In the genomic region with DNA sequence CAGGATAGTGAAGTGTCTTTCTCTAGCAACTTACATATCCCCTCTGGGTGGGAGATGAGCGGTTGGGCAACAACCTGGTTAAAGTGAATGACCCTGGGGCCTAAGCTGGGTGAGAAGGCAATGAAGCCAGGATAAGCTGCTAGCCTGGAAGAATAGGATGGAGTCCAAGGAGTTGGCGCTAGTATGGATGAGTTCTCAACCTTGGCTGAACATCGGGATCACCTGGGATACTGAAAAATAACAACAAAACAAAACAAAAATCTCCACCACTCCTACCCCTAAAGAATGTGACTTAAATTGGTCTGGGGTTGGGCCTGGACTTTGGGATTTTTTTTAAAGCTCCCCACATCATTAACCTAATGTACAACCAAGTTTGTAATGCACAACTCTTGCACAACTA, we compare ENCODE assay signal across 19 cellular contexts. TPM values are rescaled to one million over a fixed set of nuclear protein-coding genes. Genes with fewer than 3 reads are reported as not detected.
A peak's percentile ranks its signal among the peaks of the same experiment; 100 is the strongest.
DNase-seq lines count a peak whose midpoint lies in the region; ATAC-seq lines count a peak whose summit lies in the region.
"Had no signal": no experiment of that assay in that cellular context is flagged by ENCODE, and none has a peak within 500 bp of the region (broad histone marks: within the 10 kb centered on the region; RNA-seq: fewer than 3 reads in every experiment).

No MANE protein-coding gene starts in this region.

- no peaks in the 10 kb centered on the region for H3K27me3 Mint-ChIP-seq in activated CD4-positive, alpha-beta T cell treated with anti-CD3 and anti-CD28 coated beads, Interleukin-2, amount 10 ng/mL, durations not matched to agents 24 days and 14 days
- no peaks in the 10 kb centered on the region for H3K27me3 Mint-ChIP-seq in activated naive CD8-positive, alpha-beta T cell treated with anti-CD3 and anti-CD28 coated beads, Interleukin-2, amount 10 ng/mL, durations not matched to agents 7 days and 5 days
- H3K27me3 Mint-ChIP-seq in natural killer cell treated with Interleukin-12 subunit alpha and Interleukin-12 subunit beta and Interleukin-15 and Interleukin-18, amount 100 ng/mL, for 72 hours, result no peaks in the 10 kb centered on the region
- H3K27me3 Mint-ChIP-seq: B cell had no signal

- H3K27ac Mint-ChIP-seq in activated CD4-positive, alpha-beta T cell treated with anti-CD3 and anti-CD28 coated beads, Interleukin-2, amount 10 ng/mL, durations not matched to agents 24 days and 14 days, result peak overlapping the region; percentile 21
- peak overlapping the region; percentile 76 for H3K27ac Mint-ChIP-seq in activated naive CD8-positive, alpha-beta T cell treated with anti-CD3 and anti-CD28 coated beads, Interleukin-2, amount 10 ng/mL, durations not matched to agents 7 days and 5 days
- peak overlapping the region; percentile 98 to 99 for H3K27ac Mint-ChIP-seq in natural killer cell treated with Interleukin-12 subunit alpha and Interleukin-12 subunit beta and Interleukin-15 and Interleukin-18, amount 100 ng/mL, for 72 hours
- H3K27ac Mint-ChIP-seq: B cell had no signal

- no peak for DNase-seq in activated CD4-positive, alpha-beta T cell treated with anti-CD3 and anti-CD28 coated beads, Interleukin-2, amount 10 ng/mL, durations not matched to agents 24 days and 14 days
- DNase-seq in activated CD4-positive, alpha-beta T cell treated with anti-CD3 and anti-CD28 coated beads, Interleukin-2, amount 50 U/mL, for 1 hour, result no peak
- DNase-seq in ELF-1 (ENCODE audit: low read depth, low spot score), result peak; percentile 10
- no peak for DNase-seq in activated naive CD8-positive, alpha-beta T cell treated with anti-CD3 and anti-CD28 coated beads, Interleukin-2, amount 10 ng/mL, durations not matched to agents 7 days and 5 days
- no peak for DNase-seq in natural killer cell treated with Interleukin-12 subunit alpha and Interleukin-12 subunit beta and Interleukin-15 and Interleukin-18, amount 100 ng/mL, for 72 hours (ENCODE audit: low spot score)
- DNase-seq in cerebellar cortex (ENCODE audit: low spot score), result no peak
- no peak for DNase-seq in stimulated activated naive CD4-positive, alpha-beta T cell (lab: John Stamatoyannopoulos, UW)
- no peak for DNase-seq in posterior vena cava (ENCODE audit: low spot score)
- DNase-seq: activated CD8-positive, alpha-beta memory T cell treated with anti-CD3 and anti-CD28 coated beads, Interleukin-2, amount 50 U/mL, for 48 hours; activated naive CD4-positive, alpha-beta T cell; effector memory CD4-positive, alpha-beta T cell; kidney; NCI-H1694; nucleus accumbens; RPMI8226; spleen; stimulated activated CD4-positive, alpha-beta T cell treated with anti-CD3 and anti-CD28 coated beads, Interleukin-4, amount 100 ng/mL, for 24 hours had no signal

- no peak for ATAC-seq in activated naive CD8-positive, alpha-beta T cell treated with anti-CD3 and anti-CD28 coated beads, Interleukin-2, amount 10 ng/mL, durations not matched to agents 7 days and 5 days (ENCODE audit: low read depth)
- no peak for ATAC-seq in natural killer cell treated with Interleukin-12 subunit alpha and Interleukin-12 subunit beta and Interleukin-15 and Interleukin-18, amount 100 ng/mL, for 72 hours
- ATAC-seq: activated CD4-positive, CD25-positive, alpha-beta regulatory T cell treated with anti-CD3 and anti-CD28 coated beads, Interleukin-2, amount 50 U/mL, for 24 hours had no signal

- H3K36me3 Mint-ChIP-seq in activated CD4-positive, alpha-beta T cell treated with anti-CD3 and anti-CD28 coated beads, Interleukin-2, amount 10 ng/mL, durations not matched to agents 24 days and 14 days (ENCODE audit: low read depth), result peaks cover 16% of the 10 kb centered on the region
- peaks cover 27% of the 10 kb centered on the region for H3K36me3 Mint-ChIP-seq in activated naive CD8-positive, alpha-beta T cell treated with anti-CD3 and anti-CD28 coated beads, Interleukin-2, amount 10 ng/mL, durations not matched to agents 7 days and 5 days
- H3K36me3 Mint-ChIP-seq in natural killer cell treated with Interleukin-12 subunit alpha and Interleukin-12 subunit beta and Interleukin-15 and Interleukin-18, amount 100 ng/mL, for 72 hours, result peaks cover 13% of the 10 kb centered on the region

- peaks cover 11% of the 10 kb centered on the region for H3K9me3 Mint-ChIP-seq in activated CD4-positive, alpha-beta T cell treated with anti-CD3 and anti-CD28 coated beads, Interleukin-2, amount 10 ng/mL, durations not matched to agents 24 days and 14 days
- H3K9me3 Mint-ChIP-seq in activated naive CD8-positive, alpha-beta T cell treated with anti-CD3 and anti-CD28 coated beads, Interleukin-2, amount 10 ng/mL, durations not matched to agents 7 days and 5 days, result no peaks in the 10 kb centered on the region
- H3K9me3 Mint-ChIP-seq in natural killer cell treated with Interleukin-12 subunit alpha and Interleukin-12 subunit beta and Interleukin-15 and Interleukin-18, amount 100 ng/mL, for 72 hours, result peaks cover 16% of the 10 kb centered on the region

- intact Hi-C loops in activated CD4-positive, alpha-beta T cell treated with anti-CD3 and anti-CD28 coated beads, Interleukin-2, amount 10 ng/mL, durations not matched to agents 24 days and 14 days (cut with micrococcal nuclease), result loop anchor here (10.0 kb wide), 1 partner anchor 450 kb away; a partner anchor contains a TSS
- intact Hi-C loops in posterior vena cava (cut with DNase I), result no loop called here

- H3K4me3 Mint-ChIP-seq in activated CD4-positive, alpha-beta T cell treated with anti-CD3 and anti-CD28 coated beads, Interleukin-2, amount 10 ng/mL, durations not matched to agents 24 days and 14 days, result no peak overlapping the region
- no peak overlapping the region for H3K4me3 Mint-ChIP-seq in activated naive CD8-positive, alpha-beta T cell treated with anti-CD3 and anti-CD28 coated beads, Interleukin-2, amount 10 ng/mL, durations not matched to agents 7 days and 5 days
- peak overlapping the region; percentile 65 for H3K4me3 Mint-ChIP-seq in natural killer cell treated with Interleukin-12 subunit alpha and Interleukin-12 subunit beta and Interleukin-15 and Interleukin-18, amount 100 ng/mL, for 72 hours
- H3K4me3 Mint-ChIP-seq: B cell had no signal

- peaks cover 51% of the 10 kb centered on the region for H3K4me1 Mint-ChIP-seq in activated CD4-positive, alpha-beta T cell treated with anti-CD3 and anti-CD28 coated beads, Interleukin-2, amount 10 ng/mL, durations not matched to agents 24 days and 14 days
- H3K4me1 Mint-ChIP-seq in activated naive CD8-positive, alpha-beta T cell treated with anti-CD3 and anti-CD28 coated beads, Interleukin-2, amount 10 ng/mL, durations not matched to agents 7 days and 5 days, result peaks cover 55% of the 10 kb centered on the region
- H3K4me1 Mint-ChIP-seq in natural killer cell treated with Interleukin-12 subunit alpha and Interleukin-12 subunit beta and Interleukin-15 and Interleukin-18, amount 100 ng/mL, for 72 hours (ENCODE audit: low read depth in 2 of 2), result peaks cover 54 to 72% of the 10 kb centered on the region in 2 donors

- POLR2A ChIA-PET in activated naive CD8-positive, alpha-beta T cell treated with anti-CD3 and anti-CD28 coated beads, Interleukin-2, amount 10 ng/mL, durations not matched to agents 7 days and 5 days (lab: Charles Lee), result interaction anchor here (0.5 to 0.7 kb wide), 3 partner anchors 12 to 43 kb away, joined by 4 to 6 read pairs (median 5); no protein-coding TSS in a partner anchor

RNA-seq across cellular contexts. Expression of a gene that starts 4.8 kb away (rescaled TPM):
- 13.5 and 13.8 TPM in 2 replicates for total RNA-seq in activated CD4-positive, alpha-beta T cell treated with anti-CD3 and anti-CD28 coated beads, Interleukin-2, amount 10 ng/mL, durations not matched to agents 24 days and 14 days
- 10 to 100 TPM; 45.3 to 48.1 TPM for total RNA-seq in activated naive CD8-positive, alpha-beta T cell treated with anti-CD3 and anti-CD28 coated beads, Interleukin-2, amount 10 ng/mL, durations not matched to agents 7 days and 5 days
- 10 to 100 TPM; 20.5 to 47.5 TPM for total RNA-seq in natural killer cell treated with Interleukin-12 subunit alpha and Interleukin-12 subunit beta and Interleukin-15 and Interleukin-18, amount 100 ng/mL, for 72 hours
- total RNA-seq in posterior vena cava, result 1 to 10 TPM; 4.0 to 6.4 TPM

RNA-seq across cellular contexts. Expression of a gene that starts 48.6 kb away (rescaled TPM):
- total RNA-seq in activated CD4-positive, alpha-beta T cell treated with anti-CD3 and anti-CD28 coated beads, Interleukin-2, amount 10 ng/mL, durations not matched to agents 24 days and 14 days, result 28.1 and 30.1 TPM in 2 replicates
- 100 to 1,000 TPM; 135 to 136 TPM for total RNA-seq in activated naive CD8-positive, alpha-beta T cell treated with anti-CD3 and anti-CD28 coated beads, Interleukin-2, amount 10 ng/mL, durations not matched to agents 7 days and 5 days
- 10 to 100 TPM; 28.4 to 78.3 TPM for total RNA-seq in natural killer cell treated with Interleukin-12 subunit alpha and Interleukin-12 subunit beta and Interleukin-15 and Interleukin-18, amount 100 ng/mL, for 72 hours
- 10 to 100 TPM; 36.2 to 44.4 TPM for total RNA-seq in posterior vena cava

Comparison
In these comparisons a context has a peak if more than half of its experiments do, and no peak if none do; other contexts are left out.
1. H3K27ac Mint-ChIP-seq: peak in every context shown above with its lines; median percentile 98 in natural killer cell treated with Interleukin-12 subunit alpha and Interleukin-12 subunit beta and Interleukin-15 and Interleukin-18, amount 100 ng/mL, for 72 hours; 76 in activated naive CD8-positive, alpha-beta T cell treated with anti-CD3 and anti-CD28 coated beads, Interleukin-2, amount 10 ng/mL, durations not matched to agents 7 days and 5 days; 21 in activated CD4-positive, alpha-beta T cell treated with anti-CD3 and anti-CD28 coated beads, Interleukin-2, amount 10 ng/mL, durations not matched to agents 24 days and 14 days.